Comparison of ENCODE assay signal across 21 cellular contexts in the genomic region with DNA sequence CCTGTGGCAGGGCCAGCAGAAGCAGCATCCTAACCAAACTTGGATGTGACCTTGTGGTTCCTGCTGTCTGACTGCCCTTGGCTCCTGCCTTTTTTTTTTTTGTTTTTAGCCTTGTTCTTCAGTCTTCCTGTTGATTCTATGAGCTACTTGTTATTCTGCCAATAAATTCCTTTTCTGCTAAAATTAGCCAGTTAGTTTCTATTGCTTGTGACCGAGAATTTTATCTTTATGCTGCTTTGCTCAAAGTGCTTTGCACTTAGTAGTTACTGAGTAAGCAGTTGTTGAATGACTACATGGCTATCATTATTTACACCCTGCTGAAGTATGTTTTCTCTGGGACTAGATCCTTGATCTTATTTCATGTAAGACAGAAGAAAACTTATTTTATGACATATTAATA. TPM values are rescaled to one million over a fixed set of nuclear protein-coding genes. Genes with fewer than 3 reads are reported as not detected.
DNase-seq lines count a peak whose midpoint lies in the region; ATAC-seq, FAIRE-seq and TF ChIP-seq lines count a peak whose summit lies in the region.
"Had no signal": no experiment of that assay in that cellular context is flagged by ENCODE, and none has a peak within 500 bp of the region (broad histone marks: within the 10 kb centered on the region; RNA-seq: fewer than 3 reads in every experiment).

No MANE protein-coding gene starts in this region.

- no peak overlapping the region for H3K4me3 Mint-ChIP-seq in GM23338
- H3K4me3 Mint-ChIP-seq: CD8-positive, alpha-beta T cell; H9 had no signal

- peaks cover 20% of the 10 kb centered on the region for H3K4me1 Mint-ChIP-seq in GM23338

- ATAC-seq in GM23338 (no peak), K562 (no peak; the same call in 2 of the 3 replicates), left lobe of liver (peak; percentile 9), left colon (no peak)
- ATAC-seq: CD8-positive, alpha-beta T cell; PC-3 had no signal

- WGBS in K562 (ENCODE audit: insufficient coverage, low coverage, missing lambda C conversion rate), result 28% methylated on average over 1 of the region's 1 CpG
- 8 to 9% methylated on average over 1 of the region's 1 CpG for WGBS in thyroid gland, 2 donors

- H3K9me3 Mint-ChIP-seq in GM23338, result peaks cover 4% of the 10 kb centered on the region; the same call in 2 of the 3 replicates
- H3K9me3 Mint-ChIP-seq: CD8-positive, alpha-beta T cell had no signal

- no peak overlapping the region for H3K27ac Mint-ChIP-seq in GM23338
- H3K27ac Mint-ChIP-seq: CD8-positive, alpha-beta T cell had no signal

- in situ Hi-C loops in K562 (cut with MboI), result no loop called here

- POLR2A ChIA-PET in K562 (lab: Yijun Ruan, JAX), result interaction anchor here (0.8 kb wide), 1 partner anchor 179 kb away, joined by 3 read pairs; no protein-coding TSS in a partner anchor

- no peaks in the 10 kb centered on the region for H3F3A ChIP-seq in GM23338 (replicated peaks; ENCODE audit: low read depth)

- CTCF ChIA-PET in K562 (lab: Yijun Ruan, JAX; ENCODE audit: low intra/inter-chr PET ratio), result no interaction called here

- H3K79me2 ChIP-seq in GM23338 (replicated peaks; ENCODE audit: insufficient read depth), result no peaks in the 10 kb centered on the region
- no peaks in the 10 kb centered on the region for H3K79me2 ChIP-seq in K562 (ENCODE audit: control insufficient read depth, insufficient read depth, low read length)

- DNase-seq in GM23338 (ENCODE audit: low spot score), result no peak
- no peak for DNase-seq in K562 (ENCODE audit: extremely low read depth in 1 of 4, low spot score in 3 of 4)
- DNase-seq in left lobe of liver (ENCODE audit: low spot score), result no peak
- DNase-seq in thyroid gland, result peak; percentile 20 to 35
- DNase-seq in left colon, result no peak
- no peak for DNase-seq in SHP77 treated with DMSO at 0.1 percent for 48 hours (lab: John Stamatoyannopoulos, UW)
- no peak for DNase-seq in medulla oblongata (ENCODE audit: extremely low spot score)
- DNase-seq: Calu3; CD8-positive, alpha-beta T cell; H9; IMR-90; Karpas-422; MG63; NCI-H1048; NCI-H1436; NCI-H2029 treated with DMSO at 0.1 percent for 48 hours; NCI-H2171; NCI-H526; PC-3 had no signal

- H3K36me3 ChIP-seq in GM23338 (ENCODE audit: insufficient read depth) (no peaks in the 10 kb centered on the region), K562 (ENCODE audit: control insufficient read depth, insufficient read depth, low read length) (no peaks in the 10 kb centered on the region), thyroid gland (no peaks in the 10 kb centered on the region)
- H3K36me3 ChIP-seq: BLaER1 treated with 17β-estradiol and CSF1 and Interleukin-3, amounts not matched to agents 10 nM and 100 nM; MG63 had no signal

- no peak overlapping the region for H3K9ac ChIP-seq in K562 (ENCODE audit: insufficient read depth in 1 of 2, low read depth in 2 of 2, low read length in 2 of 2)
- H3K9ac ChIP-seq: BLaER1 treated with 17β-estradiol and CSF1 and Interleukin-3, amounts not matched to agents 10 nM and 100 nM had no signal

- H2AFZ ChIP-seq in GM23338 (peak overlapping the region; percentile 15; the same call in 1 of the 2 replicates), K562 (ENCODE audit: low read depth, low read length) (peak overlapping the region; percentile 58; the same call in 1 of the 2 replicates)

- H3K4me1 ChIP-seq in GM23338 (ENCODE audit: insufficient read depth) (peaks cover 10% of the 10 kb centered on the region), K562 (replicated peaks in 1 of 2; ENCODE audit: control insufficient read depth in 2 of 2, insufficient read depth in 2 of 2, low read length in 2 of 2) (peaks cover 2 to 13% of the 10 kb centered on the region in 2 experiments; a peak in 3 of 5 replicates), thyroid gland (peaks cover 11 to 21% of the 10 kb centered on the region in 2 donors)
- H3K4me1 ChIP-seq: BLaER1 treated with 17β-estradiol and CSF1 and Interleukin-3, amounts not matched to agents 10 nM and 100 nM had no signal

- TF ChIP-seq CTCF in GM23338 (conservative IDR thresholded peaks at IDR 0.05; ENCODE audit: low read depth in 2 of 2) (no peak), K562 (IDR thresholded peaks at IDR 0.05 in 2 of 3, conservative IDR thresholded peaks at IDR 0.05 in 1 of 3; ENCODE audit: insufficient read depth in 2 of 3, low read depth in 1 of 3, low read length in 3 of 3) (no peak), thyroid gland (IDR thresholded peaks at IDR 0.05) (no peak)

- peaks cover 5% of the 10 kb centered on the region for H3K27me3 Mint-ChIP-seq in GM23338 (ENCODE audit: insufficient read depth, low read depth, poor library complexity)

- intact Hi-C loops in K562 (cut with micrococcal nuclease), result no loop called here
- intact Hi-C loops in thyroid gland (cut with DNase I), result no loop called here
- intact Hi-C loops in left colon (cut with DNase I, micrococcal nuclease), result no loop called here

- BruUV-seq in K562 (replicated peaks; lab: Mats Ljungman, UMichigan), result no TSS peak

- no peaks in the 10 kb centered on the region; the same call in 2 of the 3 replicates for H3K36me3 Mint-ChIP-seq in GM23338 (ENCODE audit: low read depth)
- H3K36me3 Mint-ChIP-seq: CD8-positive, alpha-beta T cell had no signal

- no peaks in the 10 kb centered on the region for H3K27me3 ChIP-seq in GM23338 (ENCODE audit: insufficient read depth)
- no peaks in the 10 kb centered on the region for H3K27me3 ChIP-seq in K562 (ENCODE audit: control insufficient read depth in 2 of 2, insufficient read depth in 2 of 2, low read length in 2 of 2)
- no peaks in the 10 kb centered on the region for H3K27me3 ChIP-seq in thyroid gland
- H3K27me3 ChIP-seq: BLaER1 treated with 17β-estradiol and CSF1 and Interleukin-3, amounts not matched to agents 10 nM and 100 nM; MG63 had no signal

- H3K27ac ChIP-seq in GM23338 (ENCODE audit: low read depth) (no peak overlapping the region), K562 (ENCODE audit: extremely low read depth, low read depth, low read length) (no peak overlapping the region), thyroid gland (peak overlapping the region; percentile 66 to 81 (median 78))
- H3K27ac ChIP-seq: BLaER1 treated with 17β-estradiol and CSF1 and Interleukin-3, amounts not matched to agents 10 nM and 100 nM; RWPE1 had no signal

- no peak for TF ChIP-seq RAD21 in K562 (CRISPR knock-in tag; conservative IDR thresholded peaks at IDR 0.05 in 1 of 2, IDR thresholded peaks at IDR 0.05 in 1 of 2)

- H3K9me1 ChIP-seq in K562 (ENCODE audit: control insufficient read depth, insufficient read depth, low read length), result no peaks in the 10 kb centered on the region

- peaks cover 2% of the 10 kb centered on the region; the same call in 1 of the 2 replicates for H3K9me3 ChIP-seq in K562 (replicated peaks; ENCODE audit: control insufficient read depth, insufficient read depth, low read depth, low read length)
- H3K9me3 ChIP-seq in thyroid gland, result no peaks in the 10 kb centered on the region
- H3K9me3 ChIP-seq: MG63 had no signal

- H3K9me2 ChIP-seq in GM23338 (ENCODE audit: insufficient read depth), result no peaks in the 10 kb centered on the region

- FAIRE-seq in K562 (lab: Jason Lieb, UNC), result no peak

- H3K4me3 ChIP-seq in GM23338 (no peak overlapping the region), K562 (no peak overlapping the region), thyroid gland (replicated peaks in 1 of 3) (no peak overlapping the region)
- H3K4me3 ChIP-seq: BLaER1 treated with 17β-estradiol and CSF1 and Interleukin-3, amounts not matched to agents 10 nM and 100 nM; MG63 had no signal

- no peaks in the 10 kb centered on the region for H4K20me1 ChIP-seq in GM23338 (replicated peaks; ENCODE audit: insufficient read depth)
- no peaks in the 10 kb centered on the region for H4K20me1 ChIP-seq in K562 (replicated peaks; ENCODE audit: control insufficient read depth, insufficient read depth, low read length)
- H4K20me1 ChIP-seq: BLaER1 treated with 17β-estradiol and CSF1 and Interleukin-3, amounts not matched to agents 10 nM and 100 nM had no signal

- TF ChIP-seq EP300 in K562 (IDR thresholded peaks at IDR 0.05; ENCODE audit: low read length), result no peak

- H3K4me2 ChIP-seq in GM23338 (no peak overlapping the region), K562 (ENCODE audit: insufficient read depth, low read length) (no peak overlapping the region)
- H3K4me2 ChIP-seq: BLaER1 treated with 17β-estradiol and CSF1 and Interleukin-3, amounts not matched to agents 10 nM and 100 nM had no signal

- TF ChIP-seq POLR2A in K562 (conservative IDR thresholded peaks at IDR 0.05) (no peak), thyroid gland (IDR thresholded peaks at IDR 0.05) (no peak)

TF ChIP-seq in GM23338, 12 proteins besides CTCF, POLR2A, EP300 and RAD21 (continues in another document):
- TF ChIP-seq EZH2 (IDR thresholded peaks at IDR 0.05; ENCODE audit: low read depth, unreplicated experiment) (no peak), JUNB (IDR thresholded peaks at IDR 0.05; ENCODE audit: unreplicated experiment) (no peak), STAT1 (IDR thresholded peaks at IDR 0.05; ENCODE audit: unreplicated experiment) (no peak)

TF ChIP-seq in K562, 482 proteins besides CTCF, POLR2A, EP300 and RAD21:
- TF ChIP-seq STAT5A (IDR thresholded peaks at IDR 0.05; ENCODE audit: borderline replicate concordance, low read length) (no peak), PHF20 (IDR thresholded peaks at IDR 0.05; ENCODE audit: partially characterized antibody) (no peak)
TF ChIP-seq in K562: peak in this region for 0.

RNA-seq across cellular contexts. Expression of a gene that starts 20.8 kb away (rescaled TPM):
- total RNA-seq in GM23338 (2014; rRNA removed; shearing (Covaris generic)), result 7.7 and 12.5 TPM in 2 replicates
- 16.4 and 17.7 TPM in 2 replicates for polyA plus RNA-seq in GM23338 (2016; fragmentation: Nextera tagmentation; extraction: Ambion mirVana)
- total RNA-seq in K562 (2011; cell fraction: chromatin; rRNA removed; ENCODE audit: low replicate concordance), result 14.0 and 18.7 TPM in 2 replicates
- total RNA-seq in K562 (2011; cell fraction: nucleolus; rRNA removed), result 10.8 and 15.5 TPM in 2 replicates
- total RNA-seq in K562 (2011; cell fraction: nucleoplasm; rRNA removed), result 16.6 and 23.2 TPM in 2 replicates
- 7.0 and 7.2 TPM in 2 replicates for total RNA-seq in K562 (2014; rRNA removed)
- 12.0 and 13.9 TPM in 2 replicates for total RNA-seq in K562 (2014; rRNA removed; fragmentation: Illumina TruSeq; extraction: Trizol)
- total RNA-seq in K562 (2015; rRNA removed; fragmentation: Illumina TruSeq; extraction: Trizol), result 16.4 and 17.1 TPM in 2 replicates
- total RNA-seq in K562 (2021), result 11.6 and 12.2 TPM in 2 replicates
- 11.9 and 16.0 TPM in 2 replicates for polyA plus RNA-seq in K562 (2011; rRNA removed)
- 4.1 and 8.5 TPM in 2 replicates for polyA plus RNA-seq in K562 (2011; cell fraction: cytosol; rRNA removed)
- 4.6 and 4.9 TPM in 2 replicates for polyA plus RNA-seq in K562 (2011; cell fraction: nucleus; rRNA removed)
- polyA plus RNA-seq in K562 (2012), result 17.2 and 19.5 TPM in 2 replicates
- polyA plus RNA-seq in K562 (2014; fragmentation: Illumina TruSeq; extraction: Trizol), result 18.8 and 19.4 TPM in 2 replicates
- 10 to 100 TPM; 14.6 to 15.0 TPM for polyA plus RNA-seq in K562 (2014; fragmentation: Nextera tagmentation; extraction: Ambion mirVana)
- 7.9 and 10.6 TPM in 2 replicates for polyA plus RNA-seq in K562 (2014; rRNA removed)
- polyA minus RNA-seq in K562 (2011; rRNA and poly(A)+ RNA removed), result 21.6 and 23.8 TPM in 2 replicates
- polyA minus RNA-seq in K562 (2011; cell fraction: cytosol; rRNA and poly(A)+ RNA removed), result 7.3 and 14.2 TPM in 2 replicates
- 25.7 and 34.7 TPM in 2 replicates for polyA minus RNA-seq in K562 (2011; cell fraction: nucleus; rRNA and poly(A)+ RNA removed)
- 4.3 TPM for total RNA-seq in left lobe of liver
- 10 to 100 TPM in 3 of 4 donors, 1 to 10 TPM in 1; 8.5 to 15.2 (median 11.6) TPM for total RNA-seq in thyroid gland
- 1 to 10 TPM; 6.0 to 6.3 TPM for total RNA-seq in left colon

Comparison
In these comparisons a context has a peak if more than half of its experiments do, and no peak if none do; other contexts are left out.
1. DNase-seq: peak in thyroid gland (2 of 2); none in GM23338 (single experiment), K562 (0 of 4), left lobe of liver (single experiment), left colon (0 of 2), SHP77 treated with DMSO at 0.1 percent for 48 hours (single experiment) and medulla oblongata (single experiment).
2. H3K27ac ChIP-seq: peak in thyroid gland (3 of 3); none in GM23338 (single experiment) and K562 (single experiment).